ENCODE assay signal across 8 cellular contexts in the genomic region with DNA sequence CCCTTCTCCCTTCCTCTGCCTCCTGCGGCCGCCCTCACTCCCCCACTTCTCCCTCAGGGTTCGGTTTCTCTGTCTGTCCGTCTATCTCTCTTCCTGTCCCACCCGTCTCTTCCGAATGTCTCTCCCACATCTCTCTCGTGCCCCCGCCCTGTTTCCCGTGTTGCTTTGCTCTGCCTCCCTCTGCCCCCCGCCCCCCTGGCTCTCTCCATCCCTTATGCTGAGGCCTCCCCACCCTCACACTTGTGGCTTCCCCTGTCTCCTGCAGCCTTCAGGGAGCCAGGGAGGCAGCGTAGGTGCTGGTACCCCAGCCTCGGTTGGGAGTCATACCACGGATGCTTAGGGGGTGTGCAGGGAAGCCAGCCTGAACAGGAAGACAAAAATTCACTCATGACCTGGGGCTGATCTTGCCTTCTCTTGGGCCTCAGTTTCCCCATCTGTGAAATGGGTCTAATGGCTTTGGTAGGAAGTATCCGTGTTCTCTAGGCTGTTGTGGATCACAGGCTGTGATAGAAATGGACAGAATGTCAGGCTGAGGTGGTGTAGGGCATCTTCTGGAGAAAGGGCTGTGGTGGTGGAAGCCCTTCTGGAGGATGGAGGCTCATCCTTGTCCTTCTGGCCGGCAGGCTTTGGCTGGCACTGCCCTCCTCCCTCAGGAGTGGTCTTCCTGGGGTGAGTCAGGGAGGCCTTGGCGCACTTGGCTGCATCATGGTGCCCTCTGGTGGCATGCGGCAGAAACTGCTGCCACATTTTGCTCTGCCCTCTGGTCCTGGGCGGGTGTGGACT. TPM values are rescaled to one million over a fixed set of nuclear protein-coding genes. Genes with fewer than 3 reads are reported as not detected.
DNase-seq lines count a peak whose midpoint lies in the region; ATAC-seq and TF ChIP-seq lines count a peak whose summit lies in the region.

No MANE protein-coding gene starts in this region.

- H3K36me3 ChIP-seq in effector memory CD4-positive, alpha-beta T cell (ENCODE audit: control insufficient read depth, insufficient read depth, low read length) = no peaks in the 10 kb centered on the region

- H4K20me1 ChIP-seq in H9 (ENCODE audit: control insufficient read depth, insufficient read depth, insufficient read length) = no peaks in the 10 kb centered on the region

- no peak overlapping the region for H2AFZ ChIP-seq in H9 (ENCODE audit: low read length)

- H2AK5ac ChIP-seq in H9 (ENCODE audit: insufficient read length, low read length) = no peak overlapping the region

- H3K4me1 ChIP-seq in H9 (ENCODE audit: insufficient read depth, low read length) = no peaks in the 10 kb centered on the region
- no peaks in the 10 kb centered on the region for H3K4me1 ChIP-seq in effector memory CD4-positive, alpha-beta T cell (ENCODE audit: control insufficient read depth, insufficient read depth, low read length, poor library complexity, severe bottlenecking)

- no peak for ATAC-seq in GM21723 (IDR thresholded peaks at IDR 0.05; ENCODE audit: unreplicated experiment)

- H3K27ac ChIP-seq in H9 (ENCODE audit: insufficient read length, low read depth, low read length) = no peak overlapping the region
- H3K27ac ChIP-seq in effector memory CD4-positive, alpha-beta T cell (ENCODE audit: insufficient read depth, low read length, poor library complexity, severe bottlenecking) = no peak overlapping the region

- H3K56ac ChIP-seq in H9 (ENCODE audit: insufficient read length, low read depth, low read length) = no peak overlapping the region

- H2BK15ac ChIP-seq in H9 (ENCODE audit: low read depth, low read length) = no peak overlapping the region; the same call in 1 of the 2 replicates

- WGBS in H9 (ENCODE audit: extremely low coverage, insufficient read length, low lambda C conversion rate) = no CpG with 5 or more reads among the region's 18 CpGs

- no peak overlapping the region for H4K91ac ChIP-seq in H9 (ENCODE audit: insufficient read length, low read depth, low read length)

- no peak overlapping the region for H3K18ac ChIP-seq in H9 (ENCODE audit: insufficient read length, low read depth, low read length)

- no peaks in the 10 kb centered on the region for H3K79me1 ChIP-seq in H9 (ENCODE audit: insufficient read depth, low read depth, low read length, poor library complexity, severe bottlenecking)

- no peaks in the 10 kb centered on the region for H3K9me3 ChIP-seq in H9 (ENCODE audit: control insufficient read depth, low read depth, low read length)
- no peaks in the 10 kb centered on the region for H3K9me3 ChIP-seq in effector memory CD4-positive, alpha-beta T cell (ENCODE audit: control insufficient read depth, low read length)

- no peak overlapping the region for H4K5ac ChIP-seq in H9 (ENCODE audit: insufficient read length, low read depth, low read length)

- H3K4me2 ChIP-seq in H9 (ENCODE audit: insufficient read depth, insufficient read length, low read length) = no peak overlapping the region

- H3K9ac ChIP-seq in H9 (ENCODE audit: extremely low read depth, insufficient read length, low read length) = no peak overlapping the region

- no peak overlapping the region for H4K8ac ChIP-seq in H9 (replicated peaks; ENCODE audit: insufficient read length, low read depth, low read length)

- H3K27me3 Mint-ChIP-seq in H9 (ENCODE audit: low read depth) (peaks cover 1% of the 10 kb centered on the region), mesothelial cell of epicardium (ENCODE audit: low read depth) (no peaks in the 10 kb centered on the region)
- peaks cover 7% of the 10 kb centered on the region for H3K27me3 Mint-ChIP-seq in activated CD4-positive, alpha-beta memory T cell treated with anti-CD3 and anti-CD28 coated beads for 36 hours

- H3K36me3 Mint-ChIP-seq in H9 (ENCODE audit: insufficient read depth in 1 of 3, low read depth in 3 of 3) = no peaks in the 10 kb centered on the region
- H3K36me3 Mint-ChIP-seq in activated CD4-positive, alpha-beta memory T cell treated with anti-CD3 and anti-CD28 coated beads for 36 hours = no peaks in the 10 kb centered on the region
- H3K36me3 Mint-ChIP-seq in mesothelial cell of epicardium = no peaks in the 10 kb centered on the region

- H3K9me3 Mint-ChIP-seq in H9 (no peaks in the 10 kb centered on the region; a peak in 1 of 5 replicates), mesothelial cell of epicardium (no peaks in the 10 kb centered on the region)
- H3K9me3 Mint-ChIP-seq in activated CD4-positive, alpha-beta memory T cell treated with anti-CD3 and anti-CD28 coated beads for 36 hours = no peaks in the 10 kb centered on the region

- no peak overlapping the region for H2BK120ac ChIP-seq in H9 (ENCODE audit: low read depth, low read length, poor library complexity, severe bottlenecking)

- H3K4ac ChIP-seq in H9 (ENCODE audit: low read depth, low read length) = no peak overlapping the region

- H3K23ac ChIP-seq in H9 (ENCODE audit: insufficient read length, low read depth, low read length) = no peak overlapping the region

- H3K27me3 ChIP-seq in H9 (ENCODE audit: insufficient read depth, low read length) = no peaks in the 10 kb centered on the region
- no peaks in the 10 kb centered on the region for H3K27me3 ChIP-seq in effector memory CD4-positive, alpha-beta T cell (replicated peaks; ENCODE audit: control insufficient read depth, insufficient read depth, low read length, poor library complexity, severe bottlenecking)

- peak overlapping the region in 2 of 3 experiments; percentile 30 to 31; a peak in 3 of 7 replicates for H3K27ac Mint-ChIP-seq in H9
- H3K27ac Mint-ChIP-seq in activated CD4-positive, alpha-beta memory T cell treated with anti-CD3 and anti-CD28 coated beads for 36 hours = no peak overlapping the region
- peak overlapping the region; percentile 51 for H3K27ac Mint-ChIP-seq in mesothelial cell of epicardium

- POLR2A ChIA-PET in activated CD4-positive, alpha-beta memory T cell treated with anti-CD3 and anti-CD28 coated beads for 36 hours (lab: Charles Lee) = no interaction called here

- H3K4me3 ChIP-seq in effector memory CD4-positive, alpha-beta T cell (ENCODE audit: insufficient read depth, low read depth, low read length, poor library complexity, severe bottlenecking) = no peak overlapping the region

- H3K14ac ChIP-seq in H9 (ENCODE audit: insufficient read depth, low read length) = no peak overlapping the region

- intact Hi-C loops in activated CD4-positive, alpha-beta memory T cell treated with anti-CD3 and anti-CD28 coated beads for 36 hours (cut with micrococcal nuclease) = loop anchor here (1.0 to 5.0 kb wide), 3 partner anchors 93 to 148 kb away; no protein-coding TSS in a partner anchor

- CTCF ChIA-PET in activated CD4-positive, alpha-beta memory T cell treated with anti-CD3 and anti-CD28 coated beads for 36 hours (lab: Charles Lee) = interaction anchor here (0.6 to 4.0 kb wide), 16 partner anchors 10 to 173 kb away, joined by 3 to 39 read pairs (median 3); no protein-coding TSS in a partner anchor

- H3K4me3 Mint-ChIP-seq in H9 = no peak overlapping the region
- no peak overlapping the region for H3K4me3 Mint-ChIP-seq in activated CD4-positive, alpha-beta memory T cell treated with anti-CD3 and anti-CD28 coated beads for 36 hours
- H3K4me3 Mint-ChIP-seq in mesothelial cell of epicardium = peak overlapping the region; percentile 1

- H3K79me2 ChIP-seq in H9 (ENCODE audit: insufficient read depth, low read length) = no peaks in the 10 kb centered on the region

- TF ChIP-seq CTCF in H9 (conservative IDR thresholded peaks at IDR 0.05) (peak; percentile 95), mesothelial cell of epicardium (IDR thresholded peaks at IDR 0.05; ENCODE audit: unreplicated experiment) (peak; percentile 87)

- DNase-seq in Ammon's horn (ENCODE audit: low spot score) = peak; percentile 80
- peak; percentile 85 for DNase-seq in H9
- DNase-seq in NCI-H526 (lab: John Stamatoyannopoulos, UW) = peak; percentile 47 to 88
- DNase-seq in activated CD4-positive, alpha-beta memory T cell treated with anti-CD3 and anti-CD28 coated beads for 36 hours = peak; percentile 70
- peak; percentile 15 to 37 (median 26) for DNase-seq in effector memory CD4-positive, alpha-beta T cell
- peak in 1 of 2 experiments; percentile 73 for DNase-seq in mesothelial cell of epicardium (ENCODE audit: low spot score in 2 of 2, unreplicated experiment in 2 of 2)
- peak; percentile 36 to 38 for DNase-seq in stimulated activated CD8-positive, alpha-beta memory T cell treated with anti-CD3 and anti-CD28 coated beads, Interleukin-2, amount 100 ng/mL, for 48 hours (ENCODE audit: low read depth in 2 of 2)

- H2BK12ac ChIP-seq in H9 (ENCODE audit: insufficient read length, low read depth, low read length) = no peak overlapping the region

- H2BK5ac ChIP-seq in H9 (ENCODE audit: insufficient read length, low read length) = no peak overlapping the region

- peaks cover 12 to 28% of the 10 kb centered on the region in 2 experiments for H3K4me1 Mint-ChIP-seq in H9
- no peaks in the 10 kb centered on the region for H3K4me1 Mint-ChIP-seq in activated CD4-positive, alpha-beta memory T cell treated with anti-CD3 and anti-CD28 coated beads for 36 hours (ENCODE audit: low read depth)
- H3K4me1 Mint-ChIP-seq in mesothelial cell of epicardium = peaks cover 50% of the 10 kb centered on the region

- no peak overlapping the region for H3T11ph ChIP-seq in H9 (ENCODE audit: low read length)

- H3K23me2 ChIP-seq in H9 (ENCODE audit: insufficient read length, low read depth, low read length, poor library complexity, severe bottlenecking) = no peaks in the 10 kb centered on the region

- H2BK20ac ChIP-seq in H9 (ENCODE audit: low read depth, low read length, poor library complexity, severe bottlenecking) = no peak overlapping the region

RNA-seq across cellular contexts. Expression of a gene that starts 55.5 kb away (rescaled TPM):
- 0.83 and 0.99 TPM in 2 replicates for total RNA-seq in H9 (2021)
- total RNA-seq in activated CD4-positive, alpha-beta memory T cell treated with anti-CD3 and anti-CD28 coated beads for 36 hours = under 1 TPM; 0.19 TPM
- 34.8 to 38.4 TPM (median 37.4 TPM) in 3 replicates for total RNA-seq in mesothelial cell of epicardium

Comparison
In these comparisons a context has a peak if more than half of its experiments do, and no peak if none do; other contexts are left out.
1. RNA of a gene that starts 55.5 kb away (total RNA-seq): 34.8 to 38.4 TPM in mesothelial cell of epicardium; 0.83 to 0.99 TPM in H9 and 0.19 TPM in activated CD4-positive, alpha-beta memory T cell treated with anti-CD3 and anti-CD28 coated beads for 36 hours; every median in the first group is over 10 times any median in the second.